ENCODE assay signal across 9 cellular contexts in the genomic region with DNA sequence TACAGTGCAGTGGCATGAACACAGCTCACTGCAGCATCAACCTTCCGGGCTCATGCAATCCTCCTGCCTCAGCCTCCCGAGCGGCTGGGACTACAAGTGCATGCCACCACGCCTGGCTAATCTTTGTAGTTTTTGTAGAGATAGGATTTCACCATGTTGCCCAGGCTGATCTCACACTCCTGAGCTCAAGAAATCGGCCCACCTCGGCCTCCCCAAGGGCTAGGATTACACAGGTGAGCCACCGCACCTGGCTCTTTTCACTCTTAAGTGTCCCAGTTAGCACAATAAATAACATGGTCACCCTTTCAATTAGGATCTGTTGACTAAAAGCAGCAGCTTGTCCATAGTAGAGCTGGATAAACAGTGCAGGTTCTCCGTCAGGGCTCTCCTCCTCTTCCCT. TPM values are rescaled to one million over a fixed set of nuclear protein-coding genes. Genes with fewer than 3 reads are reported as not detected.
DNase-seq lines count a peak whose midpoint lies in the region; ATAC-seq, FAIRE-seq and TF ChIP-seq lines count a peak whose summit lies in the region.
"Had no signal": no experiment of that assay in that cellular context is flagged by ENCODE, and none has a peak within 500 bp of the region (broad histone marks: within the 10 kb centered on the region; RNA-seq: fewer than 3 reads in every experiment).

No MANE protein-coding gene starts in this region.

- peaks cover 32% of the 10 kb centered on the region for H3K79me2 ChIP-seq in neural cell (replicated peaks; ENCODE audit: insufficient read depth, low read length)

- H3K27ac ChIP-seq in neural cell (ENCODE audit: low read length) = no peak overlapping the region
- H3K27ac ChIP-seq in upper lobe of left lung = peak overlapping the region in 1 of 4 donors; percentile 90

- H3K27me3 ChIP-seq in neural cell (ENCODE audit: insufficient read depth, low read depth, low read length) (no peaks in the 10 kb centered on the region), upper lobe of left lung (no peaks in the 10 kb centered on the region)

- H3K36me3 ChIP-seq in neural cell (ENCODE audit: insufficient read depth, low read length) (no peaks in the 10 kb centered on the region), upper lobe of left lung (peaks cover 0 to 2% (median 0%) of the 10 kb centered on the region in 4 donors)

- peak overlapping the region; percentile 74 for H3K4me2 ChIP-seq in neural cell (ENCODE audit: low read length)

- H3K9me2 ChIP-seq in neural cell (ENCODE audit: insufficient read depth, low read length) = no peaks in the 10 kb centered on the region

- peak; percentile 64 for DNase-seq in NCI-H2107 (lab: John Stamatoyannopoulos, UW)
- no peak for DNase-seq in MCF 10A (ENCODE audit: unreplicated experiment)
- DNase-seq in GM12892 (ENCODE audit: insufficient read length) = no peak
- no peak for DNase-seq in kidney glomerular epithelial cell (lab: John Stamatoyannopoulos, UW)
- DNase-seq in NCI-H1105 treated with DMSO at 0.1 percent for 48 hours (lab: John Stamatoyannopoulos, UW) = no peak
- no peak for DNase-seq in upper lobe of left lung
- DNase-seq: Kasumi-1 had no signal

- no peaks in the 10 kb centered on the region for H3K27me3 Mint-ChIP-seq in MCF 10A (ENCODE audit: insufficient read depth, unreplicated experiment)

- no peak for ATAC-seq in upper lobe of left lung (ENCODE audit: low FRiP score in 2 of 2)

- no peaks in the 10 kb centered on the region for H4K20me1 ChIP-seq in neural cell (ENCODE audit: insufficient read depth)

- no peak for FAIRE-seq in GM12892 (lab: Jason Lieb, UNC)

- TF ChIP-seq RAD21 in neural cell (conservative IDR thresholded peaks at IDR 0.05) = no peak

- TF ChIP-seq EP300 in neural cell (conservative IDR thresholded peaks at IDR 0.05; ENCODE audit: poor library complexity, severe bottlenecking) (no peak), upper lobe of left lung (IDR thresholded peaks at IDR 0.05) (no peak)

- CTCF ChIA-PET in MCF 10A (lab: Yijun Ruan, JAX) = no interaction called here

- H3K4me1 Mint-ChIP-seq in MCF 10A (ENCODE audit: insufficient read depth, unreplicated experiment) = no peaks in the 10 kb centered on the region

- H3K27ac Mint-ChIP-seq in MCF 10A (ENCODE audit: low read depth, unreplicated experiment) = no peak overlapping the region

- H3K9me3 ChIP-seq in neural cell (ENCODE audit: low read length) = no peaks in the 10 kb centered on the region
- no peaks in the 10 kb centered on the region for H3K9me3 ChIP-seq in upper lobe of left lung

- WGBS in upper lobe of left lung, 2 donors = 83 to 89% methylated on average over 7 to 8 of the region's 8 CpGs

- H3K4me3 Mint-ChIP-seq in MCF 10A (ENCODE audit: unreplicated experiment) = peak overlapping the region; percentile 91

- peaks cover 4% of the 10 kb centered on the region for H3K36me3 Mint-ChIP-seq in MCF 10A (ENCODE audit: insufficient read depth, unreplicated experiment)

- TF ChIP-seq POLR2A in GM12892 (IDR thresholded peaks at IDR 0.05; ENCODE audit: low read depth, low read length) = no peak
- no peak for TF ChIP-seq POLR2A in upper lobe of left lung (IDR thresholded peaks at IDR 0.05)

- H2AFZ ChIP-seq in neural cell (ENCODE audit: low read depth, low read length) = no peak overlapping the region

- no TSS peak for BruUV-seq in MCF 10A (replicated peaks; lab: Mats Ljungman, UMichigan)

- H3K4me1 ChIP-seq in upper lobe of left lung = peaks cover 7 to 22% (median 14%) of the 10 kb centered on the region in 4 donors

- intact Hi-C loops in MCF 10A (cut with micrococcal nuclease) = no loop called here

- H3K4me3 ChIP-seq in GM08714 (ENCODE audit: low read length) = peak overlapping the region; percentile 99; the same call in 1 of the 2 replicates
- H3K4me3 ChIP-seq in neural cell (ENCODE audit: low read length) = peak overlapping the region; percentile 83
- peak overlapping the region in 2 of 4 donors; percentile 64 to 85 for H3K4me3 ChIP-seq in upper lobe of left lung

- no peaks in the 10 kb centered on the region for H3F3A ChIP-seq in neural cell (ENCODE audit: insufficient read depth, low read length, poor library complexity, severe bottlenecking)

- H3K9ac ChIP-seq in neural cell (ENCODE audit: low read length) = no peak overlapping the region

- POLR2A ChIA-PET in MCF 10A (lab: Yijun Ruan, JAX) = interaction anchor here (0.6 to 2.3 kb wide), 2 partner anchors 46 to 504 kb away, joined by 3 to 9 read pairs; no protein-coding TSS in a partner anchor

- H3K9me3 Mint-ChIP-seq in MCF 10A (ENCODE audit: unreplicated experiment) = no peaks in the 10 kb centered on the region

- TF ChIP-seq CTCF in MCF 10A (IDR thresholded peaks at IDR 0.05; ENCODE audit: unreplicated experiment) (no peak), neural cell (IDR thresholded peaks at IDR 0.05; ENCODE audit: poor library complexity, severe bottlenecking) (no peak), upper lobe of left lung (IDR thresholded peaks at IDR 0.05) (no peak)

TF ChIP-seq in neural cell, 6 proteins besides CTCF, POLR2A, EP300 and RAD21:
- TF ChIP-seq MXI1 (conservative IDR thresholded peaks at IDR 0.05; ENCODE audit: poor library complexity, severe bottlenecking) (no peak), REST (IDR thresholded peaks at IDR 0.05; ENCODE audit: borderline replicate concordance) (no peak), SMC3 (conservative IDR thresholded peaks at IDR 0.05; ENCODE audit: poor library complexity) (no peak), TAF1 (IDR thresholded peaks at IDR 0.05; ENCODE audit: low read depth) (no peak), EZH2 (IDR thresholded peaks at IDR 0.05; ENCODE audit: borderline replicate concordance, insufficient read depth, low read length, poor library complexity, severe bottlenecking) (no peak), POLR2AphosphoS5 (IDR thresholded peaks at IDR 0.05) (no peak)

RNA-seq across cellular contexts. Expression of gene CDK5RAP2, which starts 1.4 kb away (rescaled TPM):
- total RNA-seq in MCF 10A (2022) (43.4 and 50.0 TPM in 2 replicates), upper lobe of left lung (100 to 1,000 TPM in 1 of 6 donors, 10 to 100 TPM in 5; 41.7 to 137 (median 51.6) TPM)
- 38.4 and 43.3 TPM in 2 replicates for polyA plus RNA-seq in neural cell
- 48.5 and 52.3 TPM in 2 replicates for polyA minus RNA-seq in neural cell
- polyA plus RNA-seq in GM12892 (2012; ENCODE audit: missing spikeins) = 22.5 TPM
